Comparison of ENCODE assay signal across 21 cellular contexts in genomic region chrX:134898450-134898849, GRCh38. TPM values are rescaled to one million over a fixed set of nuclear protein-coding genes. Genes with fewer than 3 reads are reported as not detected.
DNase-seq lines count a peak whose midpoint lies in the region; TF ChIP-seq lines count a peak whose summit lies in the region.
"Had no signal": no experiment of that assay in that cellular context is flagged by ENCODE, and none has a peak within 500 bp of the region (broad histone marks: within the 10 kb centered on the region; RNA-seq: fewer than 3 reads in every experiment).

No MANE protein-coding gene starts in this region.

- POLR2A ChIA-PET in SK-N-SH (lab: Yijun Ruan, JAX), result interaction anchor here (1.2 kb wide), 1 partner anchor 92 kb away, joined by 3 read pairs; a partner anchor contains a TSS

- TF ChIP-seq RAD21 in SK-N-SH (IDR thresholded peaks at IDR 0.05; ENCODE audit: low read length), result no peak

- no peak overlapping the region for H3K9ac ChIP-seq in SK-N-SH

- no peaks in the 10 kb centered on the region for H3K9me2 ChIP-seq in SK-N-SH

- H3K4me3 ChIP-seq in SK-N-SH (ENCODE audit: low read depth in 2 of 2, low read length in 1 of 2), result no peak overlapping the region
- no peak overlapping the region for H3K4me3 ChIP-seq in fibroblast of the aortic adventitia (ENCODE audit: low read depth, low read length)
- H3K4me3 ChIP-seq in sigmoid colon, result no peak overlapping the region
- H3K4me3 ChIP-seq: lung had no signal

- no peaks in the 10 kb centered on the region for H3K79me2 ChIP-seq in SK-N-SH (ENCODE audit: insufficient read depth)

- H2AFZ ChIP-seq in SK-N-SH (ENCODE audit: low read depth), result no peak overlapping the region

- H3K9me3 ChIP-seq in SK-N-SH (no peaks in the 10 kb centered on the region), sigmoid colon (no peaks in the 10 kb centered on the region)

- H3K36me3 ChIP-seq in SK-N-SH (replicated peaks in 1 of 2; ENCODE audit: control insufficient read depth in 1 of 2, insufficient read depth in 2 of 2, low read length in 1 of 2), result peaks cover 15 to 17% of the 10 kb centered on the region in 2 experiments
- H3K36me3 ChIP-seq in sigmoid colon, result peaks cover 0 to 5% (median 0%) of the 10 kb centered on the region in 4 donors

- TF ChIP-seq POLR2A in sigmoid colon (IDR thresholded peaks at IDR 0.05), result no peak

- TF ChIP-seq CTCF in SK-N-SH (IDR thresholded peaks at IDR 0.05) (no peak), fibroblast of the aortic adventitia (IDR thresholded peaks at IDR 0.05; ENCODE audit: insufficient read depth, low read length) (no peak), sigmoid colon (IDR thresholded peaks at IDR 0.05) (no peak)

- H3K27me3 ChIP-seq in SK-N-SH (ENCODE audit: insufficient read depth) (no peaks in the 10 kb centered on the region), sigmoid colon (no peaks in the 10 kb centered on the region)

- H3K4me1 ChIP-seq in SK-N-SH (ENCODE audit: control insufficient read depth in 1 of 2, insufficient read depth in 2 of 2, low read depth in 1 of 2, low read length in 1 of 2), result no peaks in the 10 kb centered on the region; a peak in 1 of 4 replicates
- no peaks in the 10 kb centered on the region for H3K4me1 ChIP-seq in sigmoid colon

- H3K27ac ChIP-seq in SK-N-SH (ENCODE audit: low read depth in 2 of 2, low read length in 1 of 2), result peak overlapping the region in 1 of 2 experiments; percentile 6; a peak in 1 of 4 replicates
- H3K27ac ChIP-seq in sigmoid colon, result no peak overlapping the region
- H3K27ac ChIP-seq: epithelial cell of prostate had no signal

- H3K4me2 ChIP-seq in SK-N-SH, result no peak overlapping the region; the same call in 1 of the 2 replicates

- CTCF ChIA-PET in SK-N-SH (lab: Yijun Ruan, JAX), result interaction anchor here (1.1 to 1.3 kb wide), 2 partner anchors 18 to 503 kb away, joined by 3 read pairs; no protein-coding TSS in a partner anchor

- no peak for TF ChIP-seq EP300 in SK-N-SH (IDR thresholded peaks at IDR 0.05; ENCODE audit: borderline replicate concordance in 1 of 2, low read depth in 1 of 2, low read length in 1 of 2)
- no peak for TF ChIP-seq EP300 in sigmoid colon (IDR thresholded peaks at IDR 0.05)

- intact Hi-C loops in sigmoid colon (cut with DNase I), result no loop called here

- peak; percentile 49 for DNase-seq in ELR (ENCODE audit: low read depth)
- peak; percentile 19 for DNase-seq in LHCN-M2 (ENCODE audit: low read depth)
- DNase-seq in SK-N-SH, result no peak
- DNase-seq in fibroblast of the aortic adventitia (ENCODE audit: low read depth), result peak; percentile 26
- DNase-seq in NCI-H2196 (lab: John Stamatoyannopoulos, UW; ENCODE audit: unreplicated experiment), result no peak
- DNase-seq in sigmoid colon, result no peak
- DNase-seq in NCI-H2081 treated with DMSO at 0.1 percent for 48 hours (lab: John Stamatoyannopoulos, UW), result no peak
- DNase-seq: activated CD4-positive, alpha-beta T cell treated with anti-CD3 and anti-CD28 coated beads for 36 hours; activated CD8-positive, alpha-beta memory T cell treated with anti-CD3 and anti-CD28 coated beads for 24 hours; activated naive CD4-positive, alpha-beta T cell treated with Interleukin-2 at 50 U/mL for 16 hours; activated T-cell treated with anti-CD3 and anti-CD28 coated beads, Interleukin-2, amount 50 U/mL, for 24 hours; aorta; central memory CD4-positive, alpha-beta T cell; GDM1; kidney; NCI-H774; OCI-M1; SHP77; substantia nigra had no signal

- H4K20me1 ChIP-seq in SK-N-SH (ENCODE audit: insufficient read depth), result no peaks in the 10 kb centered on the region

- H3F3A ChIP-seq in SK-N-SH (replicated peaks; ENCODE audit: insufficient read depth), result no peaks in the 10 kb centered on the region

TF ChIP-seq in SK-N-SH, 30 proteins besides CTCF, POLR2A, EP300 and RAD21:
- TF ChIP-seq, protein P1, sequence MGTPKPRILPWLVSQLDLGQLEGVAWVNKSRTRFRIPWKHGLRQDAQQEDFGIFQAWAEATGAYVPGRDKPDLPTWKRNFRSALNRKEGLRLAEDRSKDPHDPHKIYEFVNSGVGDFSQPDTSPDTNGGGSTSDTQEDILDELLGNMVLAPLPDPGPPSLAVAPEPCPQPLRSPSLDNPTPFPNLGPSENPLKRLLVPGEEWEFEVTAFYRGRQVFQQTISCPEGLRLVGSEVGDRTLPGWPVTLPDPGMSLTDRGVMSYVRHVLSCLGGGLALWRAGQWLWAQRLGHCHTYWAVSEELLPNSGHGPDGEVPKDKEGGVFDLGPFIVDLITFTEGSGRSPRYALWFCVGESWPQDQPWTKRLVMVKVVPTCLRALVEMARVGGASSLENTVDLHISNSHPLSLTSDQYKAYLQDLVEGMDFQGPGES (IDR thresholded peaks at IDR 0.05; ENCODE audit: low read depth, low read length), result no peak
- TF ChIP-seq, protein P2, sequence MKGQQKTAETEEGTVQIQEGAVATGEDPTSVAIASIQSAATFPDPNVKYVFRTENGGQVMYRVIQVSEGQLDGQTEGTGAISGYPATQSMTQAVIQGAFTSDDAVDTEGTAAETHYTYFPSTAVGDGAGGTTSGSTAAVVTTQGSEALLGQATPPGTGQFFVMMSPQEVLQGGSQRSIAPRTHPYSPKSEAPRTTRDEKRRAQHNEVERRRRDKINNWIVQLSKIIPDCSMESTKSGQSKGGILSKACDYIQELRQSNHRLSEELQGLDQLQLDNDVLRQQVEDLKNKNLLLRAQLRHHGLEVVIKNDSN (IDR thresholded peaks at IDR 0.05; ENCODE audit: borderline replicate concordance, low read depth), result no peak
- TF ChIP-seq TCF12 (IDR thresholded peaks at IDR 0.05), result peak; percentile 30; the same call in 1 of the 2 replicates
- no peak for TF ChIP-seq TAF1 (IDR thresholded peaks at IDR 0.05; ENCODE audit: borderline replicate concordance, low read depth, low read length)
- TF ChIP-seq YY1 (IDR thresholded peaks at IDR 0.05; ENCODE audit: low read depth), result no peak
- no peak for TF ChIP-seq GATA2 (CRISPR knock-in tag; IDR thresholded peaks at IDR 0.05)
- TF ChIP-seq NFIC (IDR thresholded peaks at IDR 0.05; ENCODE audit: borderline replicate concordance), result no peak
- TF ChIP-seq GABPA (IDR thresholded peaks at IDR 0.05; ENCODE audit: low read depth), result peak; percentile 18; the same call in 1 of the 2 replicates
- TF ChIP-seq SIN3A (IDR thresholded peaks at IDR 0.05; ENCODE audit: borderline replicate concordance, low read depth, low read length), result no peak
- no peak for TF ChIP-seq TEAD4 (IDR thresholded peaks at IDR 0.05; ENCODE audit: borderline replicate concordance, insufficient read depth)
- TF ChIP-seq POLR2AphosphoS5 (IDR thresholded peaks at IDR 0.05; ENCODE audit: low read depth, low read length), result no peak

RNA-seq across cellular contexts. Expression of gene MOSPD1, which starts 16.6 kb away (rescaled TPM):
- total RNA-seq in LHCN-M2 (2014; rRNA removed), result 27.9 and 31.5 TPM in 2 replicates
- polyA plus RNA-seq in LHCN-M2 (2012), result 10.7 TPM
- polyA plus RNA-seq in SK-N-SH (2012; rRNA removed), result 7.5 and 12.1 TPM in 2 replicates
- 16.1 and 20.9 TPM in 2 replicates for polyA plus RNA-seq in SK-N-SH (2012; cell fraction: cytosol; rRNA removed)
- 3.2 and 9.5 TPM in 2 replicates for polyA plus RNA-seq in SK-N-SH (2012; cell fraction: nucleus; rRNA removed)
- 17.3 and 35.2 TPM in 2 replicates for total RNA-seq in fibroblast of the aortic adventitia (ENCODE audit: low replicate concordance)
- 10 to 100 TPM in 3 of 4 donors, 1 to 10 TPM in 1; 8.3 to 11.7 (median 10.9) TPM for total RNA-seq in sigmoid colon
- polyA plus RNA-seq in sigmoid colon, result 1 to 10 TPM; 3.2 to 6.9 (median 5.4) TPM

Comparison
In these comparisons a context has a peak if more than half of its experiments do, and no peak if none do; other contexts are left out.
1. DNase-seq: peak in ELR (single experiment), LHCN-M2 (single experiment) and fibroblast of the aortic adventitia (single experiment); none in SK-N-SH (single experiment), NCI-H2196 (single experiment), sigmoid colon (single experiment) and NCI-H2081 treated with DMSO at 0.1 percent for 48 hours (single experiment).